8 cellular contexts compared by ENCODE assay signal in the genomic region with DNA sequence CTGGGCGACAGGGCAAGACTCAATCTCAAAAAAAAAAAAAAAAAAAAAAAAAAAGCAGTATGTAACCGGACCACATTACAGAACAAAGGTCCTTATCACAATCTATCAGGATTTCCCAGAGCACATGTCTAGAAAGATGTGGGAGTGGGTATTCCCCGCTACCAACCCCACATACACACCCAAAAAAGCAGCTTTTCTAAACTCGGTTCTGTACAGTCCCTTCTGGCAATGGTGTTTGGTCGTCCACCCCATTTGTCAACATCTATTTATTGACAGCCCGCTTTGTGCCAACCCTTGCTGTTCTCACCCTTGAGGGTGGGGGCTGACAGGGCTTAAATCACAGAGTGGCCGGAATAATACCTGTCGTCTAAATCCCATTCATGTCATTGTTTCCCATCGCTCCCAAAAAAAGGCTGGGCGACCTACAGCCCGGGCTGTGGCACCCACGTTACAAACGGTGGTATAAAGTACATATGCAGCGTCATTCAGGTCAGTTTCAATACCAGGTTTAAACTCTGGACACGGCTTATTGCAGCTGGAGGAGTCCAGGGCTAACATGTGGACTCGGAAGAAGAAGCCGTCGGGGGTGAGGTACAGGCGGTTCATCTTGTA. TPM values are rescaled to one million over a fixed set of nuclear protein-coding genes. Genes with fewer than 3 reads are reported as not detected.
A peak's percentile ranks its signal among the peaks of the same experiment; 100 is the strongest.
DNase-seq lines count a peak whose midpoint lies in the region; ATAC-seq and TF ChIP-seq lines count a peak whose summit lies in the region.

No MANE protein-coding gene starts in this region.

- peaks cover 35% of the 10 kb centered on the region for H3K4me1 Mint-ChIP-seq in activated CD4-positive, alpha-beta T cell treated with anti-CD3 and anti-CD28 coated beads, Interleukin-2, amount 10 ng/mL, durations not matched to agents 24 days and 14 days
- H3K4me1 Mint-ChIP-seq in neural progenitor cell = peaks cover 28% of the 10 kb centered on the region

- peaks cover 54% of the 10 kb centered on the region for H3F3A ChIP-seq in neural progenitor cell (ENCODE audit: low read depth)

- H3K36me3 Mint-ChIP-seq in activated CD4-positive, alpha-beta T cell treated with anti-CD3 and anti-CD28 coated beads, Interleukin-2, amount 10 ng/mL, durations not matched to agents 24 days and 14 days (ENCODE audit: low read depth) = peaks cover 12% of the 10 kb centered on the region
- H3K36me3 Mint-ChIP-seq in neural progenitor cell = peaks cover 2% of the 10 kb centered on the region

- H3K27me3 ChIP-seq in Panc1 (ENCODE audit: control insufficient read depth, insufficient read depth, low read length) (no peaks in the 10 kb centered on the region), endocrine pancreas (ENCODE audit: control insufficient read depth, insufficient read depth, low read length) (no peaks in the 10 kb centered on the region), neural progenitor cell (peaks cover 35% of the 10 kb centered on the region)

- BruUV-seq in Panc1 (replicated peaks; lab: Mats Ljungman, UMichigan) = no TSS peak

- ATAC-seq in Panc1 = 0 out of 2 replicates have a peak, but pooled peaks have one; percentile 1

- intact Hi-C loops in activated CD4-positive, alpha-beta T cell treated with anti-CD3 and anti-CD28 coated beads, Interleukin-2, amount 10 ng/mL, durations not matched to agents 24 days and 14 days (cut with micrococcal nuclease) = loop anchor here (1.0 to 10.0 kb wide), 3 partner anchors 28 to 1332 kb away; partner anchors contain the start of genes ABCA5 and BPTF
- intact Hi-C loops in Panc1 (cut with micrococcal nuclease; ENCODE audit: unreplicated experiment) = no loop called here

- H3K9me3 ChIP-seq in Panc1 (ENCODE audit: control insufficient read depth, insufficient read depth, low read depth, low read length) (no peaks in the 10 kb centered on the region), endocrine pancreas (ENCODE audit: control insufficient read depth, low read length) (no peaks in the 10 kb centered on the region), neural progenitor cell (ENCODE audit: low read depth) (no peaks in the 10 kb centered on the region)

- peak overlapping the region; percentile 77 for H3K27ac ChIP-seq in Panc1 (ENCODE audit: low read length)
- H3K27ac ChIP-seq in neural progenitor cell = no peak overlapping the region

- H3K9ac ChIP-seq in endocrine pancreas (ENCODE audit: control insufficient read depth, insufficient read depth, low read length) (peak overlapping the region; percentile 16), neural progenitor cell (peak overlapping the region; percentile 73)

- no peaks in the 10 kb centered on the region for H3K79me2 ChIP-seq in neural progenitor cell (ENCODE audit: low read depth)

- peak overlapping the region; percentile 67 to 80 for H3K4me3 ChIP-seq in Panc1 (ENCODE audit: low read depth in 2 of 2, low read length in 2 of 2)
- peak overlapping the region; percentile 54 for H3K4me3 ChIP-seq in endocrine pancreas (ENCODE audit: control insufficient read depth, insufficient read depth, low read length)
- H3K4me3 ChIP-seq in neural progenitor cell = peak overlapping the region; percentile 81

- in situ Hi-C loops in Panc1 (cut with HindIII; ENCODE audit: low pct_unique_long_range_greater_than_20kb, low sequenced_read_pairs) = no loop called here

- H3K36me3 ChIP-seq in Panc1 (ENCODE audit: control insufficient read depth, insufficient read depth, low read length) (peaks cover 2% of the 10 kb centered on the region; the same call in 1 of the 2 replicates), endocrine pancreas (ENCODE audit: control insufficient read depth, insufficient read depth, low read length) (no peaks in the 10 kb centered on the region), neural progenitor cell (no peaks in the 10 kb centered on the region)

- H3K9me3 Mint-ChIP-seq in activated CD4-positive, alpha-beta T cell treated with anti-CD3 and anti-CD28 coated beads, Interleukin-2, amount 10 ng/mL, durations not matched to agents 24 days and 14 days = no peaks in the 10 kb centered on the region
- no peaks in the 10 kb centered on the region for H3K9me3 Mint-ChIP-seq in neural progenitor cell

- peak overlapping the region; percentile 93 for H3K27ac Mint-ChIP-seq in activated CD4-positive, alpha-beta T cell treated with anti-CD3 and anti-CD28 coated beads, Interleukin-2, amount 10 ng/mL, durations not matched to agents 24 days and 14 days
- peak overlapping the region; percentile 90 for H3K27ac Mint-ChIP-seq in neural progenitor cell

- H4K20me1 ChIP-seq in neural progenitor cell (ENCODE audit: low read depth) = no peaks in the 10 kb centered on the region

- peaks cover 23% of the 10 kb centered on the region for H3K27me3 Mint-ChIP-seq in activated CD4-positive, alpha-beta T cell treated with anti-CD3 and anti-CD28 coated beads, Interleukin-2, amount 10 ng/mL, durations not matched to agents 24 days and 14 days
- no peaks in the 10 kb centered on the region for H3K27me3 Mint-ChIP-seq in neural progenitor cell (ENCODE audit: insufficient read depth, low read depth)

- no peak for TF ChIP-seq CTCF in Panc1 (IDR thresholded peaks at IDR 0.05)
- no peak for TF ChIP-seq CTCF in neural progenitor cell (IDR thresholded peaks at IDR 0.05)

- no peak for DNase-seq in activated CD4-positive, alpha-beta T cell treated with anti-CD3 and anti-CD28 coated beads, Interleukin-2, amount 10 ng/mL, durations not matched to agents 24 days and 14 days
- no peak for DNase-seq in activated CD4-positive, alpha-beta T cell treated with anti-CD3 and anti-CD28 coated beads for 1 hour
- DNase-seq in Panc1 (ENCODE audit: low read depth, low spot score) (no peak), neural progenitor cell (ENCODE audit: low spot score) (peak; percentile 40), HK-2 (ENCODE audit: unreplicated experiment) (no peak), NAMALWA (ENCODE audit: low spot score) (no peak), NCI-H1436 (lab: John Stamatoyannopoulos, UW) (no peak)

- peak overlapping the region; percentile 88 for H3K4me2 ChIP-seq in neural progenitor cell

- CTCF ChIA-PET in Panc1 (lab: Charles Lee) = interaction anchor here (0.6 kb wide), 1 partner anchor 33 kb away, joined by 5 read pairs; no protein-coding TSS in a partner anchor

- peak overlapping the region; percentile 93 for H3K4me3 Mint-ChIP-seq in activated CD4-positive, alpha-beta T cell treated with anti-CD3 and anti-CD28 coated beads, Interleukin-2, amount 10 ng/mL, durations not matched to agents 24 days and 14 days
- H3K4me3 Mint-ChIP-seq in neural progenitor cell = peak overlapping the region; percentile 98

- POLR2A ChIA-PET in Panc1 (lab: Charles Lee) = interaction anchor here (0.6 kb wide), 1 partner anchor 10 kb away, joined by 3 read pairs; no protein-coding TSS in a partner anchor

- H3K4me1 ChIP-seq in Panc1 (ENCODE audit: control insufficient read depth, insufficient read depth, low read length) (peaks cover 9% of the 10 kb centered on the region), endocrine pancreas (ENCODE audit: control insufficient read depth, insufficient read depth, low read length) (no peaks in the 10 kb centered on the region), neural progenitor cell (peaks cover 17% of the 10 kb centered on the region)

- H2AFZ ChIP-seq in neural progenitor cell (replicated peaks) = peak overlapping the region; percentile 89

RNA-seq across cellular contexts. Expression of gene C17orf58, which starts 3.6 kb away (rescaled TPM):
- 26.6 and 28.0 TPM in 2 replicates for total RNA-seq in activated CD4-positive, alpha-beta T cell treated with anti-CD3 and anti-CD28 coated beads, Interleukin-2, amount 10 ng/mL, durations not matched to agents 24 days and 14 days
- total RNA-seq in Panc1 (2021; ENCODE audit: unreplicated experiment) (15.6 TPM), neural progenitor cell (ENCODE audit: low replicate concordance) (34.3 and 43.9 TPM in 2 replicates)
- polyA plus RNA-seq in Panc1 (2012; ENCODE audit: insufficient read length) = 10.3 TPM

RNA-seq across cellular contexts. Expression of gene KPNA2, which starts 42.9 kb away (rescaled TPM):
- 210 and 240 TPM in 2 replicates for total RNA-seq in activated CD4-positive, alpha-beta T cell treated with anti-CD3 and anti-CD28 coated beads, Interleukin-2, amount 10 ng/mL, durations not matched to agents 24 days and 14 days
- total RNA-seq in Panc1 (2021; ENCODE audit: unreplicated experiment) (177 TPM), neural progenitor cell (ENCODE audit: low replicate concordance) (480 and 549 TPM in 2 replicates)
- polyA plus RNA-seq in Panc1 (2012; ENCODE audit: insufficient read length) = 102 TPM
